Comparison of ENCODE assay signal across 16 cellular contexts in genomic region chr9:93509084-93509483, GRCh38.
"Had no signal": no experiment of that assay in that cellular context is flagged by ENCODE, and none has a peak within 500 bp of the region (broad histone marks: within the 10 kb centered on the region; RNA-seq: fewer than 3 reads in every experiment).

No MANE protein-coding gene starts in this region.

- ATAC-seq: foreskin keratinocyte, left ventricle myocardium superior, sciatic nerve, T-cell had no signal

- H3K4me1 ChIP-seq: foreskin keratinocyte had no signal

- H3K27me3 Mint-ChIP-seq: central memory CD8-positive, alpha-beta T cell; memory B cell; T-cell had no signal

- H3K27ac ChIP-seq: brain microvascular endothelial cell, foreskin keratinocyte, stomach, testis, VCaP had no signal

- H3K4me3 ChIP-seq: stomach, testis had no signal

- H3K9me3 Mint-ChIP-seq: central memory CD8-positive, alpha-beta T cell; memory B cell; nephron progenitor cell; T-cell had no signal

- H3K9me3 ChIP-seq: stomach, testis had no signal

- FAIRE-seq: urothelium cell line had no signal

- H3K4me3 Mint-ChIP-seq: central memory CD8-positive, alpha-beta T cell; memory B cell; nephron progenitor cell; T-cell had no signal

- H3K27me3 ChIP-seq: brain microvascular endothelial cell, foreskin keratinocyte, stomach, testis had no signal

- DNase-seq: anterior cingulate cortex; brain microvascular endothelial cell; cortex of kidney; effector memory CD4-positive, alpha-beta T cell; foreskin keratinocyte; left ventricle myocardium superior; nephron progenitor cell; stomach; T-cell; T1000; testis had no signal

- H3K27ac Mint-ChIP-seq: nephron progenitor cell had no signal

- H3K36me3 ChIP-seq: stomach had no signal
